Comparison of ENCODE assay signal across 12 cellular contexts in the genomic region with DNA sequence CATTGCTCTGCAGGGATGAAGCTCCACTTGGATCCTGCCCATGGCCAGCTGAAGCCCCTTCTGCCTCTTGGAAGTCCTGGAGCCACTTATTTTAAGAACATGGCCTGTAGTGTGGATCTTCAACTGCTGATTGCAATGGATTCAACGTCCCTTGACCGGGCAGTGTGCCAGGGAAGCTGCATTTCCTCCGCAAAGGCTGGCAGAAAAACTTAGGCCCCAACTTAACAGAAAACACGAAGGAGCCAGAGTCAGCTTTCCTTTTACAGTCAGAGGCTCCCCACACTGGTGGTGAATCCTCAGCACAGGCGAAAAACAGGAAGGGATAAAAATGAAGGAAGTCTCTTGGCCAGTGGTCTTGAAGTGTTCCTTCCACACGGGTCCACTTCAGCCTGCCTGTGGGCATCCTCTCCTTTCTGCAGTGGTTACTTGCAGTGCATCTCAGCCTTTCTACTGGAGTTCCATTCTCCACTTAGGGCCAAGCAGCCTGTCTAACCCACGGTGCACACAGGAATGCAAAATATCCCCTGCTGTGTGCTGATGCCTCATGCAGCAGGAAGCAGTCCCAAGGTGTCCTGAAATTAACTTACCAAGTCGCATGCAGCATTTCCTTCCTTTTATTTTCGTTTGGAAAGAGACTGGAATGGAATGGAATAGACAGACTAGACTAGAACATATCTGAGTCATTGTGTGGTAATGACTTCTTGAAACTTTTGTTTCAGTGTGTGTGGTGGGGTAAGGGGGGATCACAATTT. TPM values are rescaled to one million over a fixed set of nuclear protein-coding genes. Genes with fewer than 3 reads are reported as not detected.
A peak's percentile ranks its signal among the peaks of the same experiment; 100 is the strongest.
DNase-seq lines count a peak whose midpoint lies in the region; ATAC-seq lines count a peak whose summit lies in the region.
"Had no signal": no experiment of that assay in that cellular context is flagged by ENCODE, and none has a peak within 500 bp of the region (broad histone marks: within the 10 kb centered on the region; RNA-seq: fewer than 3 reads in every experiment).

No MANE protein-coding gene starts in this region.

- DNase-seq in Caki2 (ENCODE audit: low read depth) (peak; percentile 30), MG63 (peak; percentile 14), cerebellum (ENCODE audit: low spot score) (peak; percentile 9), mucosa of gallbladder (ENCODE audit: low spot score) (peak; percentile 19), NCI-H2029 treated with DMSO at 0.1 percent for 48 hours (lab: John Stamatoyannopoulos, UW) (no peak), GM19238 (ENCODE audit: insufficient read length, low spot score) (no peak)
- DNase-seq in activated CD4-positive, alpha-beta T cell treated with anti-CD3 and anti-CD28 coated beads for 1 hour, result no peak
- DNase-seq: DND-41, NCI-H2171 had no signal

- in situ Hi-C loops in Caki2 (cut with HindIII; ENCODE audit: low pct_unique_long_range_greater_than_20kb, low sequenced_read_pairs), result no loop called here

- no peaks in the 10 kb centered on the region for H3K9me3 ChIP-seq in MG63

- H3K4me3 ChIP-seq in MG63, result no peak overlapping the region

- H3K36me3 ChIP-seq in MG63, result no peaks in the 10 kb centered on the region

- no peak for ATAC-seq in HG02642 (IDR thresholded peaks at IDR 0.05; ENCODE audit: poor library complexity, unreplicated experiment)
- ATAC-seq: sciatic nerve had no signal

- H3K27me3 ChIP-seq in MG63, result no peaks in the 10 kb centered on the region

RNA-seq across cellular contexts. Expression of a gene that starts 26.1 kb away (rescaled TPM):
- 13.6 and 23.2 TPM in 2 replicates for total RNA-seq in Caki2 (2014; rRNA removed; shearing (Covaris generic); ENCODE audit: low replicate concordance)
- total RNA-seq in MG63 (2014; rRNA removed; shearing (Covaris generic); ENCODE audit: low replicate concordance), result 0.56 TPM in 1 of 2 replicates, not detected in the other
- 2.4 TPM for total RNA-seq in cerebellum
- total RNA-seq in mucosa of gallbladder, result 11.5 TPM
- total RNA-seq: mesenteric fat pad had no signal

Comparison
In these comparisons a context has a peak if more than half of its experiments do, and no peak if none do; other contexts are left out.
1. DNase-seq: peak in Caki2 (single experiment), MG63 (single experiment), cerebellum (single experiment) and mucosa of gallbladder (single experiment); none in activated CD4-positive, alpha-beta T cell treated with anti-CD3 and anti-CD28 coated beads for 1 hour (single experiment), NCI-H2029 treated with DMSO at 0.1 percent for 48 hours (single experiment) and GM19238 (single experiment).